ENCODE assay signal across 27 cellular contexts in genomic region chr18:60215432-60215831, GRCh38.
"Had no signal": no experiment of that assay in that cellular context is flagged by ENCODE, and none has a peak within 500 bp of the region (broad histone marks: within the 10 kb centered on the region; RNA-seq: fewer than 3 reads in every experiment).

No MANE protein-coding gene starts in this region.

- H3K9me3 ChIP-seq: left ventricle myocardium inferior, neutrophil, ovary, prostate gland, spleen, thoracic aorta, vagina had no signal

- ATAC-seq: activated CD4-positive, alpha-beta T cell treated with anti-CD3 and anti-CD28 coated beads for 36 hours; activated T-helper 17 cell treated with anti-CD3 and anti-CD28 coated beads, Interleukin-2, amount 50 U/mL, for 72 hours had no signal

- H3K4me1 ChIP-seq: left ventricle myocardium inferior, prostate gland, spleen, vagina had no signal

- H3K4me1 Mint-ChIP-seq: activated B cell treated with CpG ODN at 0.5 μM for 24 hours; activated CD4-positive, alpha-beta T cell treated with anti-CD3 and anti-CD28 coated beads for 36 hours; activated naive CD8-positive, alpha-beta T cell treated with anti-CD3 and anti-CD28 coated beads for 36 hours; activated T-helper 17 cell treated with anti-CD3 and anti-CD28 coated beads, Interleukin-2, amount 50 U/mL, for 72 hours; mesothelial cell of epicardium; nephron had no signal

- H3K4me3 ChIP-seq: hepatocyte, left ventricle myocardium inferior, ovary, prostate gland, spleen, thoracic aorta, vagina had no signal

- H3K4me2 ChIP-seq: hepatocyte had no signal

- H3K36me3 ChIP-seq: left ventricle myocardium inferior, neutrophil, ovary, prostate gland, spleen, thoracic aorta, vagina had no signal

- H3K27ac Mint-ChIP-seq: activated B cell treated with CpG ODN at 0.5 μM for 24 hours; activated CD4-positive, alpha-beta T cell treated with anti-CD3 and anti-CD28 coated beads for 36 hours; activated naive CD8-positive, alpha-beta T cell treated with anti-CD3 and anti-CD28 coated beads for 36 hours; activated T-cell treated with anti-CD3 and anti-CD28 coated beads, Interleukin-2, amount 50 U/mL, for 24 hours; activated T-helper 17 cell treated with anti-CD3 and anti-CD28 coated beads, Interleukin-2, amount 50 U/mL, for 72 hours; mesothelial cell of epicardium; nephron; type B pancreatic cell had no signal

- DNase-seq: activated B cell treated with CpG ODN at 0.5 μM for 24 hours; activated CD4-positive, alpha-beta T cell treated with anti-CD3 and anti-CD28 coated beads for 36 hours; activated CD4-positive, alpha-beta T cell treated with anti-CD3 and anti-CD28 coated beads, Interleukin-2, amount 50 U/mL, for 4 hours; activated CD8-positive, alpha-beta memory T cell treated with anti-CD3 and anti-CD28 coated beads for 24 hours; activated CD8-positive, alpha-beta memory T cell treated with anti-CD3 and anti-CD28 coated beads, Interleukin-2, amount 50 U/mL, for 4 hours; activated naive CD8-positive, alpha-beta T cell treated with anti-CD3 and anti-CD28 coated beads for 36 hours; activated T-cell treated with anti-CD3 and anti-CD28 coated beads, Interleukin-2, amount 50 U/mL, for 24 hours; central memory CD4-positive, alpha-beta T cell; dermis blood vessel endothelial cell; effector CD8-positive, alpha-beta T cell; foreskin melanocyte; glutamatergic neuron; kidney glomerular epithelial cell; left ventricle myocardium inferior; ovary; spleen; stimulated activated CD4-positive, alpha-beta T cell treated with anti-CD3 and anti-CD28 coated beads, Interleukin-4, amount 100 ng/mL, for 1 hour; stimulated activated naive CD4-positive, alpha-beta T cell treated with Interleukin-2 at 50 U/mL for 16 hours had no signal

- H2AFZ ChIP-seq: hepatocyte had no signal

- H3K27ac ChIP-seq: hepatocyte, left ventricle myocardium inferior, neutrophil, ovary, prostate gland, spleen, thoracic aorta, vagina had no signal

- H3K4me3 Mint-ChIP-seq: activated B cell treated with CpG ODN at 0.5 μM for 24 hours; activated CD4-positive, alpha-beta T cell treated with anti-CD3 and anti-CD28 coated beads for 36 hours; activated naive CD8-positive, alpha-beta T cell treated with anti-CD3 and anti-CD28 coated beads for 36 hours; activated T-cell treated with anti-CD3 and anti-CD28 coated beads, Interleukin-2, amount 50 U/mL, for 24 hours; activated T-helper 17 cell treated with anti-CD3 and anti-CD28 coated beads, Interleukin-2, amount 50 U/mL, for 72 hours; mesothelial cell of epicardium; nephron; type B pancreatic cell had no signal

- H3K36me3 Mint-ChIP-seq: activated naive CD8-positive, alpha-beta T cell treated with anti-CD3 and anti-CD28 coated beads for 36 hours; mesothelial cell of epicardium; type B pancreatic cell had no signal

- H3K27me3 ChIP-seq: hepatocyte, neutrophil, ovary, spleen, vagina had no signal

- H3K9me3 Mint-ChIP-seq: activated B cell treated with CpG ODN at 0.5 μM for 24 hours; activated naive CD8-positive, alpha-beta T cell treated with anti-CD3 and anti-CD28 coated beads for 36 hours; mesothelial cell of epicardium; nephron; type B pancreatic cell had no signal

- H3K27me3 Mint-ChIP-seq: activated CD4-positive, alpha-beta T cell treated with anti-CD3 and anti-CD28 coated beads for 36 hours; activated T-cell treated with anti-CD3 and anti-CD28 coated beads, Interleukin-2, amount 50 U/mL, for 24 hours; activated T-helper 17 cell treated with anti-CD3 and anti-CD28 coated beads, Interleukin-2, amount 50 U/mL, for 72 hours; type B pancreatic cell had no signal
